Comparison of ENCODE assay signal across 1 cellular context in the genomic region with DNA sequence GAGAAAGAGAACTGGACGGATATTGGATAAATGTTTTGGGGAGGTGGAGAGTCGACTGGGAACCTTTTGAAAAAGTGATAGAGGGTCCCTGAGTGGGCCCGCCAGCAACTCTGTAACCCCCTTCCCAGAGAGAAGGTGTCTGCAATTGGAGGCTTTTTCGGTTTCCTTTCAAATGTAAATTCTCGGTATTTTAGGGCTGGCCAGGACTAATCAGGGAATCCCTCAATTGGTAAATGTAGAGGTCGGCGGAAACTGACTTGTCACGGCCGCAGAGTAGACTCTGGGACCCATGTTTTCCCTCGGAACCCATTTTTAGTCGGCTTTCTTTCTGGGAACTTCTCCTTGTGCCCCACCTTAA.
TF ChIP-seq lines count a peak whose summit lies in the region.

No MANE protein-coding gene starts in this region.

TF ChIP-seq in A549, 52 proteins besides CTCF, POLR2A, EP300 and RAD21 (continued from another document):
- TF ChIP-seq, protein P1, sequence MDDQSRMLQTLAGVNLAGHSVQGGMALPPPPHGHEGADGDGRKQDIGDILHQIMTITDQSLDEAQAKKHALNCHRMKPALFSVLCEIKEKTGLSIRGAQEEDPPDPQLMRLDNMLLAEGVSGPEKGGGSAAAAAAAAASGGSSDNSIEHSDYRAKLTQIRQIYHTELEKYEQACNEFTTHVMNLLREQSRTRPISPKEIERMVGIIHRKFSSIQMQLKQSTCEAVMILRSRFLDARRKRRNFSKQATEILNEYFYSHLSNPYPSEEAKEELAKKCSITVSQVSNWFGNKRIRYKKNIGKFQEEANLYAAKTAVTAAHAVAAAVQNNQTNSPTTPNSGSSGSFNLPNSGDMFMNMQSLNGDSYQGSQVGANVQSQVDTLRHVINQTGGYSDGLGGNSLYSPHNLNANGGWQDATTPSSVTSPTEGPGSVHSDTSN (IDR thresholded peaks at IDR 0.05) = no peak
- TF ChIP-seq NR3C1 (IDR thresholded peaks at IDR 0.05) (no peak), ZC3H11A (IDR thresholded peaks at IDR 0.05) (no peak), FOSL2 (IDR thresholded peaks at IDR 0.05) (no peak), FOSL2 (CRISPR knock-in tag; IDR thresholded peaks at IDR 0.05) (no peak), SMC3 (IDR thresholded peaks at IDR 0.05) (no peak), FOXS1 (CRISPR knock-in tag; IDR thresholded peaks at IDR 0.05) (no peak), GATA3 (IDR thresholded peaks at IDR 0.05; ENCODE audit: borderline replicate concordance) (no peak)
- TF ChIP-seq, protein P2, sequence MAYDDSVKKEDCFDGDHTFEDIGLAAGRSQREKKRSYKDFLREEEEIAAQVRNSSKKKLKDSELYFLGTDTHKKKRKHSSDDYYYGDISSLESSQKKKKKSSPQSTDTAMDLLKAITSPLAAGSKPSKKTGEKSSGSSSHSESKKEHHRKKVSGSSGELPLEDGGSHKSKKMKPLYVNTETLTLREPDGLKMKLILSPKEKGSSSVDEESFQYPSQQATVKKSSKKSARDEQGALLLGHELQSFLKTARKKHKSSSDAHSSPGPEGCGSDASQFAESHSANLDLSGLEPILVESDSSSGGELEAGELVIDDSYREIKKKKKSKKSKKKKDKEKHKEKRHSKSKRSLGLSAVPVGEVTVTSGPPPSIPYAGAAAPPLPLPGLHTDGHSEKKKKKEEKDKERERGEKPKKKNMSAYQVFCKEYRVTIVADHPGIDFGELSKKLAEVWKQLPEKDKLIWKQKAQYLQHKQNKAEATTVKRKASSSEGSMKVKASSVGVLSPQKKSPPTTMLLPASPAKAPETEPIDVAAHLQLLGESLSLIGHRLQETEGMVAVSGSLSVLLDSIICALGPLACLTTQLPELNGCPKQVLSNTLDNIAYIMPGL (CRISPR knock-in tag; IDR thresholded peaks at IDR 0.05; ENCODE audit: borderline replicate concordance) = no peak
